In the genomic region with DNA sequence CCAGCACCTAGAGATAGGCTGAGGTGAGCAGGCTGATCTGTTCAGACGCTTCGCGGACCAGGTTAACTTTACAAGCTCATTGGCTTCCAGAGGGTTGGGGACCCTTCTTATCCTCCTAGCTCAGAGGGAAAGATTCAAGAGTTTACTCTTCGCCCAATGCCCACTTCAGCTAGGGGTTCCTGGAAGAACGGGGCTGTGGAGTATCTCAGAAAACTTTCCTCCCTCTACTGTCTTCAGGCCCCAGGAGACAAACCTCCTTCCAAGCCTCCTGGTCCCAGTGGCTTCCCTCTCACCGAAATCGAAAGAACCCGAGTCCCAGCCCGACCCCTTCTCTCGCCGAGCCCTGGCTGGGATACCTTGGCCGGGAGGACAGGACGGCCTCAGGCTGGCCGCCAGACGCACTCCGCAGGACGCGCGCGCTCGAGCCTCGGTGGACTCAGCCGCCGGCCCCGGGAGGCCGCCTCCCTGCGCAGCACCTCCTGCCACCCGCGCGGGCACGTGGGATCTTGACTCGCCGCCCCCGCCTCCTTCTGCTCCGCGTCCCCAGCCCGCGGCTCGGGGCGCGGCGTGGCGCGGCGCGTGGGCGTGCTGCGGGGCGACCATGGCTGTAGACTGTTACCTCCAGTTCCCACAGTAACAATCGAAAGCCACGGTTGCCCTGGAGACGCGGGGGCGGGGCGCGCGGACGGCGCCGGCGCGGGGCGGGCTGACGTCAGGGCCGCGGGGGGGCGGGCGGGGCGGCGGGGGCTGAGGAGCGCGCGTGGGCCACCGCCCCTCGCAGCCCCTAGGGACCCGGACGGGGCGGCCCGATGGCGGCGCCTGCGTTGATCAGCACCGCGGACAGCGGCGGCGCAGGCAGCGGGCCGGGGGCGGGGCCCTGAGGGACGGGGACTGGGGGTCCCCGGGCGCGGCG, we compare ENCODE assay signal across 8 cellular contexts. TPM values are rescaled to one million over a fixed set of nuclear protein-coding genes. Genes with fewer than 3 reads are reported as not detected.
DNase-seq lines count a peak whose midpoint lies in the region; ATAC-seq and TF ChIP-seq lines count a peak whose summit lies in the region.

No MANE protein-coding gene starts in this region.

- H3K4me1 ChIP-seq in neuron (ENCODE audit: insufficient read depth, low read length): peaks cover 27% of the 10 kb centered on the region
- peaks cover 6 to 40% (median 22%) of the 10 kb centered on the region in 5 donors for H3K4me1 ChIP-seq in subcutaneous abdominal adipose tissue (ENCODE audit: control insufficient read depth in 5 of 5, insufficient read depth in 5 of 5, low read length in 5 of 5)

- ATAC-seq in GM19023 (IDR thresholded peaks at IDR 0.05; ENCODE audit: unreplicated experiment) (peak; percentile 50), HG03439 (IDR thresholded peaks at IDR 0.05; ENCODE audit: unreplicated experiment) (peak; percentile 52)

- H2AFZ ChIP-seq in neuron (ENCODE audit: low read depth, low read length): no peak overlapping the region

- H3K9ac ChIP-seq in subcutaneous abdominal adipose tissue (ENCODE audit: low read length in 5 of 5): peak overlapping the region in 4 of 5 donors; percentile 10 to 72 (median 58)

- no peak overlapping the region for H3K27ac ChIP-seq in subcutaneous abdominal adipose tissue (ENCODE audit: low read depth, low read length)

- H3K36me3 ChIP-seq in neuron (ENCODE audit: insufficient read depth, low read length) (peaks cover 3% of the 10 kb centered on the region), subcutaneous abdominal adipose tissue (ENCODE audit: control insufficient read depth in 5 of 5, insufficient read depth in 5 of 5, low read length in 5 of 5) (peaks cover 0 to 2% (median 0%) of the 10 kb centered on the region in 5 donors)

- DNase-seq in AG20443 (ENCODE audit: low spot score) (peak; percentile 95), RPMI7951 (ENCODE audit: low read depth) (peak; percentile 76), foreskin fibroblast (peak; percentile 79 to 94)
- peak; percentile 97 for DNase-seq in activated effector memory CD4-positive, alpha-beta T cell treated with anti-CD3 and anti-CD28 coated beads, Interleukin-2, amount 50 U/mL, for 16 hours

- TF ChIP-seq CTCF in foreskin fibroblast (IDR thresholded peaks at IDR 0.05; ENCODE audit: low read depth, low read length): no peak

- H3K4me3 ChIP-seq in foreskin fibroblast (ENCODE audit: low read depth in 1 of 2, low read length in 2 of 2): peak overlapping the region; percentile 63 to 84
- peak overlapping the region; percentile 75 for H3K4me3 ChIP-seq in neuron (ENCODE audit: low read length)
- peak overlapping the region; percentile 51 to 78 (median 75) for H3K4me3 ChIP-seq in subcutaneous abdominal adipose tissue (ENCODE audit: low read depth in 1 of 5, low read length in 5 of 5)

- H3K9me3 ChIP-seq in neuron (ENCODE audit: low read length) (no peaks in the 10 kb centered on the region), subcutaneous abdominal adipose tissue (ENCODE audit: control insufficient read depth in 5 of 5, low read length in 5 of 5) (no peaks in the 10 kb centered on the region)

- no peaks in the 10 kb centered on the region for H3K27me3 ChIP-seq in neuron (ENCODE audit: insufficient read depth, low read length)
- H3K27me3 ChIP-seq in subcutaneous abdominal adipose tissue (ENCODE audit: control insufficient read depth in 5 of 5, insufficient read depth in 4 of 5, low read length in 5 of 5): peaks cover 4 to 16% (median 13%) of the 10 kb centered on the region in 5 donors

RNA-seq across cellular contexts. Expression of a gene that starts 5.3 kb away (rescaled TPM):
- 4.6 and 14.2 TPM in 2 replicates for total RNA-seq in RPMI7951 (2014; rRNA removed; shearing (Covaris generic))

RNA-seq across cellular contexts. Expression of a gene that starts 7.8 kb away (rescaled TPM):
- total RNA-seq in RPMI7951 (2014; rRNA removed; shearing (Covaris generic)): 67.5 and 69.9 TPM in 2 replicates

RNA-seq across cellular contexts. Expression of a gene that starts 19.6 kb away (rescaled TPM):
- total RNA-seq in RPMI7951 (2014; rRNA removed; shearing (Covaris generic)): 12.1 and 16.3 TPM in 2 replicates

RNA-seq across cellular contexts. Expression of a gene that starts 24.5 kb away (rescaled TPM):
- 7.6 and 8.8 TPM in 2 replicates for total RNA-seq in RPMI7951 (2014; rRNA removed; shearing (Covaris generic))
